Comparison of ENCODE assay signal across 8 cellular contexts in the genomic region with DNA sequence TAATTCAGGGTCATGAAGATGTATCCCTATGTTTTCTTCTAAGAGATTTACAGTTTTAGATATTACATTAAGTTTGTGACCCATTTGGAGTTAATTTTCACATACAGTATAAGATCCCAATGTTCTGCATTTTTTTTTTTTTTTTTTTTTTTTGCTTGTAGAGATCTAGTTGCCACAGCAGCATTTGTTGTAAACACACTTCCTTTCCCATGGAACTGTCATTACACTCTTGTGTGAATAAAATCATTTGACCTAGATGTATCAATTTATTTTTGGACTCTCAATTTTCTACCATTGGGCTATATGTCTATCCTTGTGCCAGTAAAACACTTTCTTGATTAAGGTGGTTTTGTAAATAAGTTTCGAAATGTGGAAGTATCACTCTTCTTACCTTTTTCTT.
"Had no signal": no experiment of that assay in that cellular context is flagged by ENCODE, and none has a peak within 500 bp of the region (broad histone marks: within the 10 kb centered on the region; RNA-seq: fewer than 3 reads in every experiment).

No MANE protein-coding gene starts in this region.

- H3K4me3 Mint-ChIP-seq: GM23338, H9, HFFc6 had no signal

- ATAC-seq: GM23338, HCT116 had no signal

- DNase-seq: GM23248, GOT3, H7, H9, HCEC 1CT, HFFc6 had no signal

- H3K4me1 Mint-ChIP-seq: GM23338, H9 had no signal

- H3K27ac Mint-ChIP-seq: GM23338, H9, HFFc6 had no signal

- H3K9me3 Mint-ChIP-seq: H9 had no signal
